Comparison of ENCODE assay signal across 8 cellular contexts in the genomic region with DNA sequence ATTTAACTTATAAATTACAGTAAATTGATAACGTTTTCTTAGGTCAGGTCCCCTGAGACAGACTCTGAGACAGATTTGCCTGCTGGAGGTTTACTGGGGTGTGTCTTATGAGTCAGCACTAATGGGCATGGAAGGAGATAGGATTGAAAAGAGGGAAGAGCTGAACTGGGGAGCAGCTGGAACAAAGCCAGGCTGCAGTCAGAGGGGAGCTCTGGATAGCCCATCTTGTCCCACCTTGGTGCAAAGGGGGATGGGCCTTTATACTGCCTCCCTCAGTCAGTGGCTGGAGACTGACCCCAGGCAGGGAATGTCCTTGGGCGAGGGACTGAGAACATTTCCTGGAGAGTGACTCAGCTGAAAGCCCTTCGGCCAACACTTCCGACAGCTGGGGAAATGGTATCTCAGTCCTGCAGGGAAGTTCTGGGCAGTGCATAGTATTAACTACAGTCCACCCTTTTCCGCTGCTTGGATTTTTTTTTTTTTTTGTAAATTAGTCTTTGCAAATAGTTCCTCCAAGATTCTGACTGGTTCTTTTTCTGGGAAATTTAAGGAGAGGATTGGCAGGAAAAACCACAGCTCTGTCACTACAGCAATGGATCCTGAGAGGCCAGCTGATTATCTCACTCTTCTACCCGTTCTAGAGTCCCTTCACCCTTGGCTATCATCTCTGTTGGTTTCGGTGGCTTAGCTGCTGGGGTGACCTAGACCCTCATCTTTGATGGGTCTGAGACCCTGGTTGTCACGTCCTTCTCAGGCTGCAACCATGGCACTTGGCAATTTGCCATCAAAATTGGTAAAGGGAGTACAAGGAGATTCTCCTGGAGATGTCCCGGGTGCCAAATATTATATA. TPM values are rescaled to one million over a fixed set of nuclear protein-coding genes. Genes with fewer than 3 reads are reported as not detected.
DNase-seq lines count a peak whose midpoint lies in the region; ATAC-seq, FAIRE-seq and TF ChIP-seq lines count a peak whose summit lies in the region.
"Had no signal": no experiment of that assay in that cellular context is flagged by ENCODE, and none has a peak within 500 bp of the region (broad histone marks: within the 10 kb centered on the region; RNA-seq: fewer than 3 reads in every experiment).

No MANE protein-coding gene starts in this region.

- no peak overlapping the region for H3K9ac ChIP-seq in kidney (ENCODE audit: low read length in 2 of 2)

- no peak for TF ChIP-seq EP300 in transverse colon (IDR thresholded peaks at IDR 0.05; ENCODE audit: low read depth)

- H3K27me3 ChIP-seq in bronchial epithelial cell (ENCODE audit: control insufficient read depth, insufficient read depth, low read length) (no peaks in the 10 kb centered on the region), transverse colon (no peaks in the 10 kb centered on the region)
- H3K27me3 ChIP-seq: ascending aorta had no signal

- no peak for TF ChIP-seq CTCF in bronchial epithelial cell (IDR thresholded peaks at IDR 0.05; ENCODE audit: insufficient read depth, low read length, severe bottlenecking)
- TF ChIP-seq CTCF in kidney (IDR thresholded peaks at IDR 0.05; ENCODE audit: borderline replicate concordance, extremely low read depth, insufficient read depth): no peak
- TF ChIP-seq CTCF in transverse colon (IDR thresholded peaks at IDR 0.05): no peak

- in situ Hi-C loops in transverse colon (cut with MboI; ENCODE audit: low pct_ligation_motif_present in 1 of 4, low pct_unique_long_range_greater_than_20kb in 1 of 4, low sequenced_read_pairs in 3 of 4): no loop called here

- DNase-seq in HTR-8/SVneo (ENCODE audit: insufficient read length, low spot score) (peak; percentile 88), bronchial epithelial cell (ENCODE audit: low read depth) (peak; percentile 80), kidney (peak; percentile 92), transverse colon (peak; percentile 69), COR-L47 (lab: John Stamatoyannopoulos, UW) (no peak)
- no peak for DNase-seq in activated CD8-positive, alpha-beta memory T cell treated with anti-CD3 and anti-CD28 coated beads, Interleukin-2, amount 50 U/mL, for 4 hours

- H3K36me3 ChIP-seq in bronchial epithelial cell (ENCODE audit: control insufficient read depth, insufficient read depth, low read length) (no peaks in the 10 kb centered on the region), kidney (ENCODE audit: control insufficient read depth in 1 of 2, insufficient read depth in 2 of 2, low read length in 2 of 2) (no peaks in the 10 kb centered on the region), transverse colon (no peaks in the 10 kb centered on the region)
- H3K36me3 ChIP-seq: ascending aorta had no signal

- peaks cover 9 to 10% of the 10 kb centered on the region in 2 donors for H3K4me1 ChIP-seq in kidney (ENCODE audit: control insufficient read depth in 1 of 2, insufficient read depth in 1 of 2, low read depth in 1 of 2, low read length in 2 of 2)
- H3K4me1 ChIP-seq in transverse colon: peaks cover 0 to 16% (median 9%) of the 10 kb centered on the region in 4 donors
- H3K4me1 ChIP-seq: ascending aorta had no signal

- 48 to 68% methylated on average over 6 to 9 of the region's 9 CpGs for whole genome bisulfite sequencing in transverse colon (ENCODE audit: low coverage in 1 of 2), 2 donors

- H3K27ac ChIP-seq in kidney (ENCODE audit: low read depth in 2 of 2, low read length in 2 of 2) (peak overlapping the region; percentile 52 to 79), transverse colon (peak overlapping the region; percentile 43 to 60 (median 52))
- H3K27ac ChIP-seq: ascending aorta had no signal

- peak; percentile 83 for FAIRE-seq in HTR-8/SVneo (lab: Jason Lieb, UNC)
- no peak for FAIRE-seq in bronchial epithelial cell (lab: Jason Lieb, UNC)
- FAIRE-seq in kidney (lab: Jason Lieb, UNC): no peak

- ATAC-seq in HG02798 (IDR thresholded peaks at IDR 0.05; ENCODE audit: poor library complexity, unreplicated experiment): no peak

- no peaks in the 10 kb centered on the region for H3K9me3 ChIP-seq in kidney (ENCODE audit: control insufficient read depth in 1 of 2, low read length in 2 of 2)
- H3K9me3 ChIP-seq in transverse colon: no peaks in the 10 kb centered on the region
- H3K9me3 ChIP-seq: ascending aorta had no signal

- intact Hi-C loops in kidney (cut with DNase I): no loop called here
- intact Hi-C loops in transverse colon (cut with DNase I; ENCODE audit: low total_unique reads): no loop called here

- TF ChIP-seq POLR2A in transverse colon (IDR thresholded peaks at IDR 0.05): no peak

- no peak overlapping the region for H3K4me3 ChIP-seq in bronchial epithelial cell (ENCODE audit: low read depth, low read length)
- H3K4me3 ChIP-seq in kidney (ENCODE audit: low read length in 2 of 2): no peak overlapping the region
- no peak overlapping the region for H3K4me3 ChIP-seq in transverse colon
- H3K4me3 ChIP-seq: ascending aorta had no signal

RNA-seq across cellular contexts. Expression of a gene that starts 39.2 kb away (rescaled TPM):
- total RNA-seq in bronchial epithelial cell (25.8 and 43.8 TPM in 2 replicates), kidney (60.7 TPM), transverse colon (100 to 1,000 TPM in 1 of 4 donors, 10 to 100 TPM in 3; 49.0 to 102 (median 54.2) TPM)
- polyA plus RNA-seq in kidney (ENCODE audit: insufficient read depth, low read depth, low replicate concordance): 11.2 TPM

Comparison
In these comparisons a context has a peak if more than half of its experiments do, and no peak if none do; other contexts are left out.
1. DNase-seq: peak in HTR-8/SVneo (single experiment), bronchial epithelial cell (single experiment), kidney (single experiment) and transverse colon (single experiment); none in activated CD8-positive, alpha-beta memory T cell treated with anti-CD3 and anti-CD28 coated beads, Interleukin-2, amount 50 U/mL, for 4 hours (single experiment) and COR-L47 (single experiment).